8 cellular contexts compared by ENCODE assay signal in the genomic region with DNA sequence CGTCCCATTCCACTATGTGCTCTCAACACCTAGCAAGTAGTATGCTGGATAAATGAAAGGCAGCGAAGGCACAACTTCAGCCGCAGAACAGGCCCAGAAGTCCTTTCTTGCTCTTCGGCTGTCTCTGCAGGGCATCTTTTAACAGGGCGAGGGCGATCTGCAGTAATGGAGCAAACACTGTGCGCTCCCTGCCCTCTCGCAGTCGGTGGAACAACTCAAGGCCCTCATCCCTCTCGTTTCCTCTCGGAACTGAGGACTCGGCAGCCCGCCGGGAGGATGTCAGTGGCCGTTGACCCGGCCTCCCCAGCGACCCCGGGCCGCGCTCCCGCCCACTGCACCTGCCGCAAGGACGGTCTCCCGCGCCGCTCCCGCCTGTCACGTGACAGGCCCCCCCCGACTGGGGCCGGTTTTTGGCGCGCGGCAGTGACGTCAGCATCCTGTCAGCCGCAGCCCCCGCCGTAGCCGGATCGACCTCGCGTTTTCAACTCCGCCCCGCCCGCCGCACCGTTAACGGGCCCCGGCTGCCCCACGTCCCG. TPM values are rescaled to one million over a fixed set of nuclear protein-coding genes. Genes with fewer than 3 reads are reported as not detected.
A peak's percentile ranks its signal among the peaks of the same experiment; 100 is the strongest.
DNase-seq lines count a peak whose midpoint lies in the region; ATAC-seq and TF ChIP-seq lines count a peak whose summit lies in the region.

No MANE protein-coding gene starts in this region.

- no peak for TF ChIP-seq CTCF in GM12864 (IDR thresholded peaks at IDR 0.05; ENCODE audit: low read depth, low read length, missing control alignments)

- DNase-seq in GM12864 (ENCODE audit: low read depth) (no peak), NCI-H460 (ENCODE audit: extremely low read depth, low read depth) (peak; percentile 64), left colon (peak; percentile 91 to 94)
- peak; percentile 92 to 93 for DNase-seq in activated CD4-positive, alpha-beta T cell treated with anti-CD3 and anti-CD28 coated beads for 4 hours
- DNase-seq in stimulated activated CD4-positive, alpha-beta T cell treated with anti-CD3 and anti-CD28 coated beads, Interleukin-1b, Interleukin-23, amount 100 ng/mL, for 24 hours (ENCODE audit: low read depth in 4 of 4, low spot score in 1 of 4): peak; percentile 82 to 90 (median 86)

- ATAC-seq in HG03045 (IDR thresholded peaks at IDR 0.05; ENCODE audit: unreplicated experiment) (peak; percentile 28), left colon (peak; percentile 44), HG03460 (IDR thresholded peaks at IDR 0.05; ENCODE audit: unreplicated experiment) (no peak)

- peak overlapping the region; percentile 94 for H3K27ac ChIP-seq in cingulate gyrus (ENCODE audit: low read depth, low read length)

- H3K4me3 ChIP-seq in GM12864 (ENCODE audit: low read depth, low read length): peak overlapping the region; percentile 78

- intact Hi-C loops in left colon (cut with DNase I, micrococcal nuclease): no loop called here

RNA-seq across cellular contexts. Expression of gene ZNF367, which starts 1.1 kb away (rescaled TPM):
- total RNA-seq in NCI-H460 (2014; rRNA removed; shearing (Covaris generic)): 6.2 and 7.4 TPM in 2 replicates
- 15.1 and 26.1 TPM in 2 replicates for polyA plus RNA-seq in NCI-H460 (2014; cell fraction: nucleus; rRNA removed)
- total RNA-seq in left colon: 1 to 10 TPM; 1.6 to 3.4 TPM

RNA-seq across cellular contexts. Expression of gene HABP4, which starts 32.9 kb away (rescaled TPM):
- total RNA-seq in NCI-H460 (2014; rRNA removed; shearing (Covaris generic)): 6.1 and 7.2 TPM in 2 replicates
- polyA plus RNA-seq in NCI-H460 (2014; cell fraction: nucleus; rRNA removed): 5.5 and 7.7 TPM in 2 replicates
- 1 to 10 TPM; 2.0 to 4.3 TPM for total RNA-seq in left colon

RNA-seq across cellular contexts. Expression of gene SLC35D2, which starts 33.6 kb away (rescaled TPM):
- 34.1 and 35.1 TPM in 2 replicates for total RNA-seq in NCI-H460 (2014; rRNA removed; shearing (Covaris generic))
- polyA plus RNA-seq in NCI-H460 (2014; cell fraction: nucleus; rRNA removed): 7.8 and 19.7 TPM in 2 replicates
- 10 to 100 TPM; 90.5 to 94.6 TPM for total RNA-seq in left colon
